In genomic region chr6:1145756-1146218, GRCh38 we compare ENCODE assay signal across 1 cellular context.
TF ChIP-seq lines count a peak whose summit lies in the region.

No MANE protein-coding gene starts in this region.

TF ChIP-seq in IMR-90, 13 proteins besides CTCF, POLR2A, EP300 and RAD21 (continued from another document):
- no peak for TF ChIP-seq RCOR1 (IDR thresholded peaks at IDR 0.05; ENCODE audit: insufficient replicate concordance, low read length)
- no peak for TF ChIP-seq MXI1 (IDR thresholded peaks at IDR 0.05; ENCODE audit: borderline replicate concordance, low read depth, low read length)
- no peak for TF ChIP-seq SMC3 (IDR thresholded peaks at IDR 0.05; ENCODE audit: low read depth, low read length)
- no peak for TF ChIP-seq BHLHE40 (IDR thresholded peaks at IDR 0.05; ENCODE audit: low read depth, low read length)
